8 cellular contexts compared by ENCODE assay signal in genomic region chr1:63321788-63322247, GRCh38. TPM values are rescaled to one million over a fixed set of nuclear protein-coding genes. Genes with fewer than 3 reads are reported as not detected.
DNase-seq lines count a peak whose midpoint lies in the region; ATAC-seq and TF ChIP-seq lines count a peak whose summit lies in the region.

No MANE protein-coding gene starts in this region.

- DNase-seq in endodermal cell (peak; percentile 89), progenitor cell of endocrine pancreas (ENCODE audit: low spot score, unreplicated experiment) (no peak)
- no peak for DNase-seq in stimulated activated CD4-positive, alpha-beta T cell treated with anti-CD3 and anti-CD28 coated beads, Interleukin-1b, Interleukin-23, amount 100 ng/mL, for 48 hours

- ATAC-seq in GM19452 (IDR thresholded peaks at IDR 0.05; ENCODE audit: unreplicated experiment) = peak; percentile 33
- ATAC-seq in HG03520 (IDR thresholded peaks at IDR 0.05; ENCODE audit: unreplicated experiment) = no peak
- ATAC-seq in GM19455 (IDR thresholded peaks at IDR 0.05; ENCODE audit: unreplicated experiment) = no peak
- no peak for ATAC-seq in esophagus mucosa

- H3K4me1 Mint-ChIP-seq in IgD-negative memory B cell (peaks cover 9 to 23% (median 19%) of the 10 kb centered on the region in 3 donors), endodermal cell (peaks cover 32% of the 10 kb centered on the region), progenitor cell of endocrine pancreas (ENCODE audit: low read depth) (peaks cover 11% of the 10 kb centered on the region)

- H3K27ac ChIP-seq in endodermal cell (ENCODE audit: low read depth, low read length) = no peak overlapping the region

- H3K9ac ChIP-seq in endodermal cell (ENCODE audit: extremely low read depth, low read length, poor library complexity, severe bottlenecking) = peak overlapping the region; percentile 41

- H3K9me3 ChIP-seq in endodermal cell (ENCODE audit: control insufficient read depth, low read length) = no peaks in the 10 kb centered on the region

- peaks cover 4% of the 10 kb centered on the region for H3K36me3 Mint-ChIP-seq in IgD-negative memory B cell
- H3K36me3 Mint-ChIP-seq in endodermal cell (ENCODE audit: low read depth) = no peaks in the 10 kb centered on the region
- H3K36me3 Mint-ChIP-seq in progenitor cell of endocrine pancreas (ENCODE audit: insufficient read depth) = no peaks in the 10 kb centered on the region

- peaks cover 55% of the 10 kb centered on the region for H3K27me3 Mint-ChIP-seq in IgD-negative memory B cell
- peaks cover 84% of the 10 kb centered on the region for H3K27me3 Mint-ChIP-seq in endodermal cell (ENCODE audit: insufficient read depth)
- H3K27me3 Mint-ChIP-seq in progenitor cell of endocrine pancreas = peaks cover 76% of the 10 kb centered on the region

- TF ChIP-seq CTCF in endodermal cell (conservative IDR thresholded peaks at IDR 0.05) (no peak), progenitor cell of endocrine pancreas (IDR thresholded peaks at IDR 0.05; ENCODE audit: unreplicated experiment) (no peak)

- H3K4me1 ChIP-seq in endodermal cell (ENCODE audit: control insufficient read depth, insufficient read depth, low read length) = peaks cover 5% of the 10 kb centered on the region

- H3K27me3 ChIP-seq in endodermal cell (ENCODE audit: control insufficient read depth, insufficient read depth, low read length, poor library complexity, severe bottlenecking) = peaks cover 100% of the 10 kb centered on the region

- H3K27ac Mint-ChIP-seq in IgD-negative memory B cell (peak overlapping the region; percentile 83 to 100 (median 99)), endodermal cell (peak overlapping the region; percentile 78), progenitor cell of endocrine pancreas (peak overlapping the region; percentile 60)

- H3K9me3 Mint-ChIP-seq in IgD-negative memory B cell (peaks cover 2 to 28% (median 13%) of the 10 kb centered on the region in 3 donors), endodermal cell (no peaks in the 10 kb centered on the region), progenitor cell of endocrine pancreas (ENCODE audit: low read depth) (no peaks in the 10 kb centered on the region)

- H3K4me3 Mint-ChIP-seq in IgD-negative memory B cell (peak overlapping the region; percentile 73 to 97 (median 92)), endodermal cell (peak overlapping the region; percentile 74), progenitor cell of endocrine pancreas (ENCODE audit: low read depth) (peak overlapping the region; percentile 66)

- no peaks in the 10 kb centered on the region for H3K36me3 ChIP-seq in endodermal cell (ENCODE audit: control insufficient read depth, insufficient read depth, low read length)

- H3K4me3 ChIP-seq in endodermal cell (ENCODE audit: low read length) = peak overlapping the region; percentile 80

- WGBS in endodermal cell (ENCODE audit: insufficient coverage in 1 of 2, insufficient read length in 1 of 2), 2 experiments = 0 to 1% methylated on average over 12 to 15 of the region's 18 CpGs

RNA-seq across cellular contexts. Expression of gene FOXD3, which starts 0.5 kb away (rescaled TPM):
- not detected for polyA plus RNA-seq in IgD-negative memory B cell
- total RNA-seq in endodermal cell (10 to 100 TPM in 1 of 2 donors, under 1 TPM in 1; 0.49 to 14.0 TPM), progenitor cell of endocrine pancreas (not detected in 2 replicates), esophagus mucosa (not detected)
- polyA plus RNA-seq in endodermal cell (2013, experiment 1 of 2) = 24.0 TPM
- polyA plus RNA-seq in endodermal cell (2013, experiment 2 of 2) = 23.0 TPM

RNA-seq across cellular contexts. Expression of gene ALG6, which starts 45.6 kb away (rescaled TPM):
- polyA plus RNA-seq in IgD-negative memory B cell = 12.9 TPM
- total RNA-seq in endodermal cell (10 to 100 TPM; 25.9 to 26.9 TPM), progenitor cell of endocrine pancreas (22.6 and 24.2 TPM in 2 replicates), esophagus mucosa (12.3 TPM)
- 21.5 TPM for polyA plus RNA-seq in endodermal cell (2013, experiment 1 of 2)
- 18.7 TPM for polyA plus RNA-seq in endodermal cell (2013, experiment 2 of 2)
